19 cellular contexts compared by ENCODE assay signal in genomic region chr10:14451341-14451740, GRCh38.
DNase-seq lines count a peak whose midpoint lies in the region; ATAC-seq and TF ChIP-seq lines count a peak whose summit lies in the region.
"Had no signal": no experiment of that assay in that cellular context is flagged by ENCODE, and none has a peak within 500 bp of the region (broad histone marks: within the 10 kb centered on the region; RNA-seq: fewer than 3 reads in every experiment).

No MANE protein-coding gene starts in this region.

- H3K27ac Mint-ChIP-seq in glutamatergic neuron (ENCODE audit: unreplicated experiment): peak overlapping the region; percentile 35
- H3K27ac Mint-ChIP-seq: B cell; CD4-positive, CD25-positive, alpha-beta regulatory T cell; CD8-positive, alpha-beta T cell; GM23338; H9 had no signal

- in situ Hi-C loops in IMR-90 (cut with MboI; ENCODE audit: low sequenced_read_pairs) (no loop called here), brain microvascular endothelial cell (cut with HindIII; ENCODE audit: low pct_ligation_motif_present, low sequenced_read_pairs) (no loop called here)

- H3K4me1 ChIP-seq in IMR-90 (ENCODE audit: control insufficient read depth, insufficient read depth, low read length): peaks cover 12% of the 10 kb centered on the region
- H3K4me1 ChIP-seq: Caco-2 had no signal

- TF ChIP-seq CTCF in IMR-90 (conservative IDR thresholded peaks at IDR 0.05; ENCODE audit: low read depth, low read length) (no peak), brain microvascular endothelial cell (IDR thresholded peaks at IDR 0.05; ENCODE audit: low read depth, low read length, missing control alignments) (no peak), glutamatergic neuron (IDR thresholded peaks at IDR 0.05; ENCODE audit: partially characterized antibody, unreplicated experiment) (no peak), lower leg skin (IDR thresholded peaks at IDR 0.05) (no peak)

- H4K20me1 ChIP-seq in IMR-90 (ENCODE audit: insufficient read depth, low read length): no peaks in the 10 kb centered on the region
- H4K20me1 ChIP-seq: BLaER1 had no signal

- H3K4me3 ChIP-seq in IMR-90 (ENCODE audit: insufficient read depth, low read depth, low read length) (no peak overlapping the region), brain microvascular endothelial cell (ENCODE audit: low read depth, low read length) (no peak overlapping the region), lower leg skin (ENCODE audit: low read depth, poor library complexity, severe bottlenecking) (no peak overlapping the region)
- H3K4me3 ChIP-seq: BLaER1, GM23338 had no signal

- no peak overlapping the region for H2BK120ac ChIP-seq in IMR-90 (ENCODE audit: low read depth, low read length)

- H2BK15ac ChIP-seq in IMR-90 (ENCODE audit: low read depth, low read length): no peak overlapping the region

- no peak overlapping the region for H4K91ac ChIP-seq in IMR-90 (ENCODE audit: insufficient read depth, low read depth, low read length)

- H3K9me3 ChIP-seq in IMR-90 (ENCODE audit: control insufficient read depth, insufficient read depth, low read length): no peaks in the 10 kb centered on the region
- H3K9me3 ChIP-seq: BLaER1, Caco-2 had no signal

- H2BK5ac ChIP-seq in IMR-90 (ENCODE audit: low read depth, low read length, poor library complexity, severe bottlenecking): no peak overlapping the region

- H3K9me1 ChIP-seq in IMR-90 (ENCODE audit: insufficient read depth, low read length): peaks cover 12% of the 10 kb centered on the region

- DNase-seq in IMR-90: no peak
- peak; percentile 37 for DNase-seq in RPMI7951 (ENCODE audit: low read depth)
- DNase-seq in brain microvascular endothelial cell: peak; percentile 46
- DNase-seq in glutamatergic neuron: no peak
- no peak for DNase-seq in lower leg skin (ENCODE audit: low spot score in 2 of 2)
- DNase-seq: Caco-2; CD4-positive, CD25-positive, alpha-beta regulatory T cell; CD8-positive, alpha-beta T cell; DMS153; DND-41; H9 had no signal

- peaks cover 2% of the 10 kb centered on the region for H3K9me3 Mint-ChIP-seq in glutamatergic neuron (ENCODE audit: unreplicated experiment)
- H3K9me3 Mint-ChIP-seq: CD8-positive, alpha-beta T cell; GM23338 had no signal

- peak overlapping the region; percentile 39; the same call in 1 of the 2 replicates for H4K5ac ChIP-seq in IMR-90 (ENCODE audit: low read depth, low read length)

- intact Hi-C loops in IMR-90 (cut with micrococcal nuclease) (loop anchor here (5.0 kb wide), 1 partner anchor 44 kb away; no protein-coding TSS in a partner anchor), lower leg skin (cut with DNase I; ENCODE audit: low total_unique reads) (no loop called here)

- peaks cover 6% of the 10 kb centered on the region for H3K36me3 Mint-ChIP-seq in glutamatergic neuron (ENCODE audit: unreplicated experiment)
- H3K36me3 Mint-ChIP-seq: CD4-positive, CD25-positive, alpha-beta regulatory T cell; CD8-positive, alpha-beta T cell had no signal

- POLR2A ChIA-PET in IMR-90 (lab: Charles Lee; ENCODE audit: unreplicated experiment): no interaction called here

- H3K56ac ChIP-seq in IMR-90 (ENCODE audit: extremely low read depth, insufficient read depth, low read length): no peak overlapping the region; the same call in 1 of the 2 replicates

- TF ChIP-seq RAD21 in IMR-90 (IDR thresholded peaks at IDR 0.05; ENCODE audit: low read length): no peak

- H3K4me2 ChIP-seq in IMR-90 (ENCODE audit: low read depth, low read length): no peak overlapping the region
- H3K4me2 ChIP-seq: BLaER1, GM23338 had no signal

- no peaks in the 10 kb centered on the region for H3K36me3 ChIP-seq in IMR-90 (ENCODE audit: control insufficient read depth, insufficient read depth, low read length)
- H3K36me3 ChIP-seq in brain microvascular endothelial cell (replicated peaks): no peaks in the 10 kb centered on the region
- H3K36me3 ChIP-seq: BLaER1 had no signal

- ATAC-seq in IMR-90 (ENCODE audit: low read depth) (no peak), GM19397 (IDR thresholded peaks at IDR 0.05; ENCODE audit: unreplicated experiment) (no peak), HG02852 (IDR thresholded peaks at IDR 0.05; ENCODE audit: unreplicated experiment) (no peak)
- ATAC-seq: CD8-positive, alpha-beta T cell; GM23338; HCT116 had no signal

- H2AK5ac ChIP-seq in IMR-90 (ENCODE audit: low read depth, low read length): 0 out of 2 replicates have a peak overlapping the region, but pooled peaks have one; percentile 3

- no peak overlapping the region for H2AFZ ChIP-seq in IMR-90 (replicated peaks; ENCODE audit: low read length, poor library complexity)
- H2AFZ ChIP-seq: GM23338 had no signal

- no peaks in the 10 kb centered on the region for H3K4me1 Mint-ChIP-seq in glutamatergic neuron (ENCODE audit: low read depth, unreplicated experiment)
- H3K4me1 Mint-ChIP-seq: B cell; CD4-positive, CD25-positive, alpha-beta regulatory T cell; GM23338 had no signal

- H3K4ac ChIP-seq in IMR-90 (ENCODE audit: low read depth, low read length): no peak overlapping the region

- H2AK9ac ChIP-seq in IMR-90 (replicated peaks; ENCODE audit: low read depth, low read length, poor library complexity): no peak overlapping the region

- H3K27me3 Mint-ChIP-seq in glutamatergic neuron (ENCODE audit: unreplicated experiment): peaks cover 2% of the 10 kb centered on the region

- no peak overlapping the region for H3K23ac ChIP-seq in IMR-90 (ENCODE audit: low read depth, low read length)

- CTCF ChIA-PET in IMR-90 (lab: Yijun Ruan, JAX): interaction anchor here (1.7 kb wide), 1 partner anchor 12 kb away, joined by 4 read pairs; no protein-coding TSS in a partner anchor

- H3K27ac ChIP-seq in IMR-90 (ENCODE audit: insufficient read depth, low read length): no peak overlapping the region
- H3K27ac ChIP-seq in brain microvascular endothelial cell: no peak overlapping the region
- H3K27ac ChIP-seq: 22Rv1, BLaER1, C4-2B had no signal

- no peak overlapping the region for H3K14ac ChIP-seq in IMR-90 (replicated peaks; ENCODE audit: low read depth, low read length)

- peak overlapping the region; percentile 58; the same call in 1 of the 2 replicates for H3K18ac ChIP-seq in IMR-90 (ENCODE audit: low read depth, low read length)

- TF ChIP-seq POLR2A in IMR-90 (IDR thresholded peaks at IDR 0.05; ENCODE audit: low read depth, low read length) (no peak), lower leg skin (IDR thresholded peaks at IDR 0.05) (no peak)

- BruUV-seq in IMR-90 (replicated peaks; lab: Mats Ljungman, UMichigan): no TSS peak

- no peaks in the 10 kb centered on the region for H3K79me1 ChIP-seq in IMR-90 (ENCODE audit: low read depth in 1 of 2, low read length in 2 of 2)

- no peak overlapping the region for H3K4me3 Mint-ChIP-seq in glutamatergic neuron (ENCODE audit: unreplicated experiment)
- H3K4me3 Mint-ChIP-seq: B cell; CD4-positive, CD25-positive, alpha-beta regulatory T cell; CD8-positive, alpha-beta T cell; GM23338; H9 had no signal

- dilution Hi-C loops in IMR-90 (cut with HindIII; ENCODE audit: low sequenced_read_pairs, unreplicated experiment): no loop called here

- H2BK20ac ChIP-seq in IMR-90 (ENCODE audit: low read depth, low read length): no peak overlapping the region

- H4K8ac ChIP-seq in IMR-90 (ENCODE audit: low read depth in 2 of 2, low read length in 2 of 2): no peak overlapping the region

- no peaks in the 10 kb centered on the region for H3K27me3 ChIP-seq in IMR-90 (ENCODE audit: control insufficient read depth, insufficient read depth, low read length)
- no peaks in the 10 kb centered on the region for H3K27me3 ChIP-seq in brain microvascular endothelial cell (replicated peaks)
- H3K27me3 ChIP-seq: BLaER1 had no signal

- no CpG with 5 or more reads among the region's 6 CpGs for WGBS in IMR-90 (ENCODE audit: extremely low coverage in 2 of 2, insufficient read length in 1 of 2), 2 experiments
- 89 to 90% methylated on average over 6 of the region's 6 CpGs for WGBS in lower leg skin, 2 donors

- H3K9ac ChIP-seq in IMR-90 (ENCODE audit: low read depth, low read length): no peak overlapping the region
- H3K9ac ChIP-seq: BLaER1 had no signal

TF ChIP-seq in IMR-90, 13 proteins besides CTCF, POLR2A, EP300 and RAD21:
- TF ChIP-seq CHD1 (IDR thresholded peaks at IDR 0.05; ENCODE audit: low read depth, low read length): no peak
- TF ChIP-seq RCOR1 (IDR thresholded peaks at IDR 0.05; ENCODE audit: insufficient replicate concordance, low read length): no peak
- TF ChIP-seq MAFK (IDR thresholded peaks at IDR 0.05; ENCODE audit: low read depth, low read length): no peak
- no peak for TF ChIP-seq FOS (IDR thresholded peaks at IDR 0.05; ENCODE audit: low read depth, low read length)
- no peak for TF ChIP-seq CEBPB (IDR thresholded peaks at IDR 0.05; ENCODE audit: low read depth, low read length)
- TF ChIP-seq USF2 (IDR thresholded peaks at IDR 0.05; ENCODE audit: low read depth, low read length): no peak
- no peak for TF ChIP-seq ELK1 (IDR thresholded peaks at IDR 0.05; ENCODE audit: borderline replicate concordance, low read depth, low read length)
- TF ChIP-seq RFX5 (IDR thresholded peaks at IDR 0.05; ENCODE audit: low read depth, low read length): no peak

Comparison
In these comparisons a context has a peak if more than half of its experiments do, and no peak if none do; other contexts are left out.
1. DNase-seq: peak in RPMI7951 (single experiment) and brain microvascular endothelial cell (single experiment); none in IMR-90 (single experiment), glutamatergic neuron (single experiment) and lower leg skin (0 of 2).